Comparison of ENCODE assay signal across 23 cellular contexts in the genomic region with DNA sequence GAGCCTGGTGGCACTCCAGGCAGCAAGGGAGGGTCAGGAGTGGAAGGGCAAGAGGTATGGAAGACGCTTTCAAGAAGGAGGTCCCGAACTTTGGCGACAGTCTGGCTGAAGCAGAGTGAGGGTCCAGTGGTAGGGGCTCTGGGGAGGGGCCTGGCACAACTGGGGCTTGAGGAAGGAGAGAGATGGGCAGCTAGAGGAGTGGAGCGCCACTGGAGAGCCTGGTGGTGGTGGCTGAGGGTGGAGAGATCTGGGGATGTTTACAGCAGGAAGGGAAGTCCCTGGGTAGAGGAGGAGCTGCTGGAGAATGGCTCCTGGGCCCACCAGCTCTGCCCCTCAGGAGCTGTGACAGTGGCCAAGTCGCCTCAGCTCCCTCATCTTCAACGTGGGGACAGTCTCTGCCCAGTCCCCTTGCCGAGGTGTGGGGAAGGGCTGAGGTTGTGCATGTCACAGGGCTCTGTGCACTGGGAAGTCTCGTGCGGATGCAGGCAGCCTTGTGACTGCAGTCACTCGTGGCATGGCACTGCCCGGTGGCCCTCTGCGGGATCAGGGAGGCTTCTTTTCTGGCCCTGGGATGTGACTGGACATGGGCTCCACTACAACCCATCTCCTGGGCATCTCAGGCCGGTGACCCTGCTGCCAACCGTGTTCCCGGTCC. TPM values are rescaled to one million over a fixed set of nuclear protein-coding genes. Genes with fewer than 3 reads are reported as not detected.
DNase-seq lines count a peak whose midpoint lies in the region; ATAC-seq, FAIRE-seq and TF ChIP-seq lines count a peak whose summit lies in the region.
"Had no signal": no experiment of that assay in that cellular context is flagged by ENCODE, and none has a peak within 500 bp of the region (broad histone marks: within the 10 kb centered on the region; RNA-seq: fewer than 3 reads in every experiment).

No MANE protein-coding gene starts in this region.

- TF ChIP-seq CTCF in left ventricle myocardium inferior (IDR thresholded peaks at IDR 0.05; ENCODE audit: borderline replicate concordance) (no peak), chondrocyte (IDR thresholded peaks at IDR 0.05) (no peak), lower lobe of right lung (IDR thresholded peaks at IDR 0.05) (no peak), upper lobe of right lung (IDR thresholded peaks at IDR 0.05) (no peak)

- no peak overlapping the region for H3K4me3 ChIP-seq in left ventricle myocardium inferior
- no peak overlapping the region for H3K4me3 ChIP-seq in lower lobe of right lung
- no peak overlapping the region for H3K4me3 ChIP-seq in upper lobe of right lung

- H3K27ac Mint-ChIP-seq in chondrocyte (ENCODE audit: unreplicated experiment): peak overlapping the region; percentile 20
- H3K27ac Mint-ChIP-seq: activated CD8-positive, alpha-beta T cell treated with anti-CD3 and anti-CD28 coated beads, Interleukin-2, amount 10 ng/mL, durations not matched to agents 7 days and 5 days; activated naive CD4-positive, alpha-beta T cell treated with anti-CD3 and anti-CD28 coated beads for 36 hours had no signal

- ATAC-seq in Right ventricle myocardium inferior (no peak), lower lobe of right lung (no peak), upper lobe of right lung (no peak)
- ATAC-seq: activated CD4-positive, CD25-positive, alpha-beta regulatory T cell treated with anti-CD3 and anti-CD28 coated beads, Interleukin-2, amount 50 U/mL, for 24 hours; activated CD8-positive, alpha-beta T cell treated with anti-CD3 and anti-CD28 coated beads, Interleukin-2, amount 10 ng/mL, durations not matched to agents 7 days and 5 days; activated T-cell treated with anti-CD3 and anti-CD28 coated beads, Interleukin-2, amount 50 U/mL, for 4 hours had no signal

- intact Hi-C loops in left ventricle myocardium inferior (cut with micrococcal nuclease): no loop called here
- intact Hi-C loops in Right ventricle myocardium inferior (cut with DNase I): no loop called here
- intact Hi-C loops in lower lobe of right lung (cut with DNase I): no loop called here
- intact Hi-C loops in upper lobe of right lung (cut with DNase I): no loop called here

- no peaks in the 10 kb centered on the region for H3K27me3 ChIP-seq in left ventricle myocardium inferior (ENCODE audit: low read depth)
- H3K27me3 ChIP-seq in lower lobe of right lung (ENCODE audit: low read depth): no peaks in the 10 kb centered on the region
- no peaks in the 10 kb centered on the region for H3K27me3 ChIP-seq in upper lobe of right lung

- no peaks in the 10 kb centered on the region for H3K36me3 ChIP-seq in left ventricle myocardium inferior
- H3K36me3 ChIP-seq in lower lobe of right lung: no peaks in the 10 kb centered on the region
- no peaks in the 10 kb centered on the region for H3K36me3 ChIP-seq in upper lobe of right lung

- H3K4me1 Mint-ChIP-seq in chondrocyte (ENCODE audit: low read depth): peaks cover 43% of the 10 kb centered on the region

- no peak for FAIRE-seq in GM12891 (lab: Jason Lieb, UNC)
- FAIRE-seq: D721Med had no signal

- H3K27ac ChIP-seq in left ventricle myocardium inferior (replicated peaks): peak overlapping the region; percentile 78
- peak overlapping the region; percentile 60 for H3K27ac ChIP-seq in lower lobe of right lung
- H3K27ac ChIP-seq in upper lobe of right lung: peak overlapping the region; percentile 60
- H3K27ac ChIP-seq: C4-2B had no signal

- no peaks in the 10 kb centered on the region for H3K36me3 Mint-ChIP-seq in chondrocyte (ENCODE audit: low read depth)

- TF ChIP-seq POLR2A in GM12891 (IDR thresholded peaks at IDR 0.05; ENCODE audit: low read depth, low read length): no peak

- DNase-seq in left ventricle myocardium inferior (no peak), Right ventricle myocardium inferior (ENCODE audit: missing footprints) (no peak), chondrocyte (ENCODE audit: low spot score) (no peak), lower lobe of right lung (no peak), upper lobe of right lung (no peak), GM12891 (ENCODE audit: insufficient read length, low spot score) (no peak), NCI-H748 treated with DMSO at 0.1 percent for 48 hours (lab: John Stamatoyannopoulos, UW) (no peak), COLO829 (ENCODE audit: low spot score) (no peak)
- DNase-seq: activated CD8-positive, alpha-beta T cell treated with anti-CD3 and anti-CD28 coated beads, Interleukin-2, amount 10 ng/mL, durations not matched to agents 7 days and 5 days; activated naive CD4-positive, alpha-beta T cell treated with anti-CD3 and anti-CD28 coated beads for 36 hours; activated T-cell treated with anti-CD3 and anti-CD28 coated beads, Interleukin-2, amount 50 U/mL, for 4 hours; amygdala; effector CD4-positive, alpha-beta T cell; NCI-H1436; NCI-H526 treated with DMSO at 0.1 percent for 48 hours; occipital lobe; retina; T1000 had no signal

- no peaks in the 10 kb centered on the region for H3K9me3 Mint-ChIP-seq in chondrocyte (ENCODE audit: low read depth)
- H3K9me3 Mint-ChIP-seq: activated naive CD4-positive, alpha-beta T cell treated with anti-CD3 and anti-CD28 coated beads for 36 hours; activated T-cell treated with anti-CD3 and anti-CD28 coated beads, Interleukin-2, amount 50 U/mL, for 4 hours; central memory CD8-positive, alpha-beta T cell had no signal

- H3K27me3 Mint-ChIP-seq in chondrocyte (ENCODE audit: low read depth): no peaks in the 10 kb centered on the region

- H3K4me1 ChIP-seq in left ventricle myocardium inferior (peaks cover 99% of the 10 kb centered on the region), lower lobe of right lung (peaks cover 69% of the 10 kb centered on the region), upper lobe of right lung (peaks cover 52% of the 10 kb centered on the region)

- no peak overlapping the region for H3K4me3 Mint-ChIP-seq in chondrocyte (ENCODE audit: unreplicated experiment)
- H3K4me3 Mint-ChIP-seq: activated CD8-positive, alpha-beta T cell treated with anti-CD3 and anti-CD28 coated beads, Interleukin-2, amount 10 ng/mL, durations not matched to agents 7 days and 5 days; activated naive CD4-positive, alpha-beta T cell treated with anti-CD3 and anti-CD28 coated beads for 36 hours; activated T-cell treated with anti-CD3 and anti-CD28 coated beads, Interleukin-2, amount 50 U/mL, for 4 hours; central memory CD8-positive, alpha-beta T cell had no signal

- H3K9me3 ChIP-seq in left ventricle myocardium inferior (replicated peaks) (no peaks in the 10 kb centered on the region), lower lobe of right lung (no peaks in the 10 kb centered on the region), upper lobe of right lung (no peaks in the 10 kb centered on the region)

TF ChIP-seq in GM12891, 5 proteins besides CTCF, POLR2A, EP300 and RAD21:
- TF ChIP-seq POU2F2 (IDR thresholded peaks at IDR 0.05; ENCODE audit: low read depth, low read length): no peak
- no peak for TF ChIP-seq TAF1 (IDR thresholded peaks at IDR 0.05; ENCODE audit: low read depth, low read length)
- TF ChIP-seq POLR2AphosphoS5 (IDR thresholded peaks at IDR 0.05; ENCODE audit: low read depth, low read length): no peak
- TF ChIP-seq PAX5 (IDR thresholded peaks at IDR 0.05; ENCODE audit: insufficient read depth, low read length, severe bottlenecking): no peak
- TF ChIP-seq SPI1 (IDR thresholded peaks at IDR 0.05; ENCODE audit: low read depth, low read length): no peak

RNA-seq across cellular contexts. Expression of a gene that starts 18.5 kb away (rescaled TPM):
- 17.1 TPM for total RNA-seq in left ventricle myocardium inferior
- 26.6 TPM for total RNA-seq in Right ventricle myocardium inferior
- 29.3 to 38.2 TPM (median 38.2 TPM) in 3 replicates for total RNA-seq in chondrocyte
- 37.7 TPM for total RNA-seq in lower lobe of right lung
- 37.5 TPM for total RNA-seq in upper lobe of right lung
- 0.82 TPM for polyA plus RNA-seq in GM12891 (2012; ENCODE audit: low read depth, missing spikeins)

RNA-seq across cellular contexts. Expression of a gene that starts 19.0 kb away (rescaled TPM):
- 42.7 TPM for total RNA-seq in left ventricle myocardium inferior
- 37.7 TPM for total RNA-seq in Right ventricle myocardium inferior
- 63.4 to 80.2 TPM (median 66.6 TPM) in 3 replicates for total RNA-seq in chondrocyte
- total RNA-seq in lower lobe of right lung: 65.5 TPM
- 70.7 TPM for total RNA-seq in upper lobe of right lung
- polyA plus RNA-seq in GM12891 (2012; ENCODE audit: low read depth, missing spikeins): 49.1 TPM

RNA-seq across cellular contexts. Expression of a gene that starts 55.4 kb away (rescaled TPM):
- total RNA-seq in left ventricle myocardium inferior: 969 TPM
- total RNA-seq in Right ventricle myocardium inferior: 418 TPM
- total RNA-seq in chondrocyte: 0.46 to 0.60 TPM (median 0.54 TPM) in 3 replicates
- total RNA-seq in lower lobe of right lung: 0.35 TPM
- total RNA-seq in upper lobe of right lung: 0.98 TPM
- polyA plus RNA-seq in GM12891 (2012; ENCODE audit: low read depth, missing spikeins): not detected
- total RNA-seq: A673; activated T-cell treated with anti-CD3 and anti-CD28 coated beads, Interleukin-2, amount 50 U/mL, for 4 hours; occipital lobe had no signal

Comparison
In these comparisons a context has a peak if more than half of its experiments do, and no peak if none do; other contexts are left out.
1. RNA of a gene that starts 55.4 kb away (total RNA-seq): 969 TPM in left ventricle myocardium inferior (single experiment) and 418 TPM in Right ventricle myocardium inferior (single experiment); 0.98 TPM in upper lobe of right lung (single experiment), 0.46 to 0.60 TPM in chondrocyte and 0.35 TPM in lower lobe of right lung (single experiment); every median in the first group is over 100 times any median in the second.
2. Peak in every context shown above with its lines, with median percentiles within 50 percentile points of each other: H3K27ac ChIP-seq.